ENCODE assay signal across 13 cellular contexts in the genomic region with DNA sequence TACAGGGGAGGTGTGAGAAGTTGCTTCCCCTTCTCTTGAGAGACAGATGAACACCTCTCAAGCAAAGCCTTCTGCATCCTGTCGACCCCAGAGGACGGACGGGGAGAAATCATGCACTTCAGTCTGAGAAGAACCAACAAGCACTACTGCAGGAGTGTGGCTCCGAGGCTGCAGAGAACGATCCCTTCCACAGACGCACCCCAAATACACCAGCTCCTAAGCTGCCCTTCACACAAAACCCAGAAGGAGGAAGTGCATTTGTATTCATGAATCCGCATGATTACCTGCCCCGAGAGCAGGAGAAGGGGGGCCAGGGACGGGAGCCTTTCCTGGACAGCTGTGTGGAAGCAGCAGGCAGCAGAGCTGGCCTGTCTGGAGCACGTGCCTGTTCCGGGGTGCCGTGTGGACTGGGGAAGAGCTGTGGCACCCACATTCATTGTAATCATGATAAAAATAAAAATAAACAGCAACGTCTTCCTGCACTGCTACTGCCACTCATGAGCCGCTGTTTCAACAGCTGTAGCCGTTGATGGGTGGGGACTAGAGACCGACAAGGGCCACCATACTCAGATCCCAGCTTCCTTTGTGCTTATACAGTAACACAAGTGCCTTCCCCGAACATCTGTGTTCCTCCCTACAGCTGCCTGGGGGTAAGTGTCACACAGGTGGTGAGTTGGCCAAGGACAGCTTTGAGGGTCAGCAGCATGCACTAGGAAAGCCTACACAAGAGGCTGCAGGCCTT. TPM values are rescaled to one million over a fixed set of nuclear protein-coding genes. Genes with fewer than 3 reads are reported as not detected.
DNase-seq lines count a peak whose midpoint lies in the region; ATAC-seq, FAIRE-seq and TF ChIP-seq lines count a peak whose summit lies in the region.
"Had no signal": no experiment of that assay in that cellular context is flagged by ENCODE, and none has a peak within 500 bp of the region (broad histone marks: within the 10 kb centered on the region; RNA-seq: fewer than 3 reads in every experiment).

No MANE protein-coding gene starts in this region.

- intact Hi-C loops in left lung (cut with DNase I), result no loop called here

- no peaks in the 10 kb centered on the region for H3K27me3 ChIP-seq in BLaER1
- no peaks in the 10 kb centered on the region for H3K27me3 ChIP-seq in left lung
- H3K27me3 ChIP-seq: hepatocyte had no signal

- peak; percentile 37 for ATAC-seq in left lung

- H3K27ac ChIP-seq in BLaER1, result peak overlapping the region; percentile 75
- H3K27ac ChIP-seq in left lung, result peak overlapping the region in 1 of 2 donors; percentile 57
- H3K27ac ChIP-seq: hepatocyte had no signal

- peaks cover 26% of the 10 kb centered on the region for H3K4me1 ChIP-seq in BLaER1
- H3K4me1 ChIP-seq in left lung, result peaks cover 0 to 31% of the 10 kb centered on the region in 2 donors

- no peak for TF ChIP-seq CTCF in left lung (IDR thresholded peaks at IDR 0.05)

- H4K20me1 ChIP-seq in BLaER1, result no peaks in the 10 kb centered on the region

- DNase-seq in GM18507 (ENCODE audit: extremely low spot score, insufficient read length, low read depth), result no peak
- DNase-seq in NCI-H510A treated with DMSO at 0.1 percent for 48 hours (lab: John Stamatoyannopoulos, UW), result peak; percentile 38
- no peak for DNase-seq in left lung
- no peak for DNase-seq in NCI-H1694 (lab: John Stamatoyannopoulos, UW)
- no peak for DNase-seq in D341Med (ENCODE audit: low spot score)
- no peak for DNase-seq in HPDE6-E6E7 (ENCODE audit: extremely low spot score)
- DNase-seq in NCI-H1436 treated with DMSO at 0.1 percent for 48 hours (lab: John Stamatoyannopoulos, UW), result no peak
- DNase-seq: CD8-positive, alpha-beta memory T cell; NCI-H1105 treated with DMSO at 0.1 percent for 48 hours; NK-92 treated with Interleukin-12 subunit alpha and Interleukin-12 subunit beta, amount 100 ng/mL, for 24 hours had no signal

- H3K36me3 ChIP-seq in BLaER1, result peaks cover 19% of the 10 kb centered on the region
- H3K36me3 ChIP-seq in left lung, result peaks cover 0 to 100% of the 10 kb centered on the region in 2 donors

- peak; percentile 33 for FAIRE-seq in GM18507 (lab: Jason Lieb, UNC)
- FAIRE-seq: endometrium had no signal

- H3K9me3 ChIP-seq in BLaER1 (peaks cover 10% of the 10 kb centered on the region), left lung (no peaks in the 10 kb centered on the region)

- H3K9ac ChIP-seq in BLaER1, result peak overlapping the region; percentile 45; the same call in 1 of the 2 replicates

- peak overlapping the region; percentile 88 for H3K4me2 ChIP-seq in BLaER1
- H3K4me2 ChIP-seq: hepatocyte had no signal

- peak overlapping the region; percentile 45 for H3K4me3 ChIP-seq in BLaER1
- no peak overlapping the region for H3K4me3 ChIP-seq in left lung
- H3K4me3 ChIP-seq: hepatocyte had no signal

RNA-seq across cellular contexts. Expression of gene ACSL1, which starts 42.9 kb away (rescaled TPM):
- total RNA-seq in left lung, result 100 to 1,000 TPM; 150 to 270 TPM

RNA-seq across cellular contexts. Expression of gene CENPU, which starts 49.0 kb away (rescaled TPM):
- total RNA-seq in left lung, result 10 to 100 TPM; 11.3 to 11.6 TPM
